In the genomic region with DNA sequence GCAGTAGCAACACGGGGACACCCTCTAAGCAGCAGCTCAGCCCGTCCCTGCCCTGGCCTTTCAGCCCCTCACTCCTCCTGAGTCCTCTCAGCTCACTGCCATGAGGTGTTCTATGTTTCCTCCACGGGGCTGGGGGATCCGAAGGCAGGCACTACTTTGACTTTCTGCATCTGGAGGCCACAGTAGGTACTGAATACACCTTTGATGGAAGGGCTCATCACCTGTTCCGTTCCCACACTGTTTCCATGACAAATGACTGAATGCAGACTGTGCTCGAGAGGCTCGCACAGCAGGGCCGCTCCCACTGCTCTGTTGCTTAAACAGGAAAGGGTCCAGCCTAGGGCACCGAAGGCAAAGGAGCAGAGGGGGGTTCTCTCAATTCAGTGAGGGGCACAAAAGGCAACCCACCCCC, we compare ENCODE assay signal across 10 cellular contexts.
DNase-seq lines count a peak whose midpoint lies in the region; ATAC-seq and TF ChIP-seq lines count a peak whose summit lies in the region.
"Had no signal": no experiment of that assay in that cellular context is flagged by ENCODE, and none has a peak within 500 bp of the region (broad histone marks: within the 10 kb centered on the region; RNA-seq: fewer than 3 reads in every experiment).

No MANE protein-coding gene starts in this region.

- no CpG with 5 or more reads among the region's 9 CpGs for WGBS in mesendoderm (ENCODE audit: extremely low coverage, insufficient coverage, low lambda C conversion rate)

- H3K4ac ChIP-seq in mesendoderm (ENCODE audit: low read depth, low read length) = peak overlapping the region; percentile 46

- no peaks in the 10 kb centered on the region for H3K79me1 ChIP-seq in mesendoderm (ENCODE audit: low read length)

- no peak overlapping the region for H3K23ac ChIP-seq in mesendoderm (ENCODE audit: low read length)

- TF ChIP-seq CTCF in osteocyte (IDR thresholded peaks at IDR 0.05) = no peak

- peak; percentile 41 for ATAC-seq in GM21737 (IDR thresholded peaks at IDR 0.05; ENCODE audit: unreplicated experiment)
- no peak for ATAC-seq in HG02840 (IDR thresholded peaks at IDR 0.05; ENCODE audit: low FRiP score, unreplicated experiment)

- H2BK5ac ChIP-seq in mesendoderm (ENCODE audit: low read length) = peak overlapping the region; percentile 58

- H3K27ac ChIP-seq in mesendoderm (ENCODE audit: low read depth, low read length) = no peak overlapping the region
- H3K27ac ChIP-seq: GM23248 had no signal

- H3K9ac ChIP-seq in NT2/D1 (ENCODE audit: insufficient read length, low read depth) (peak overlapping the region; percentile 43), mesendoderm (ENCODE audit: low read length) (peak overlapping the region; percentile 26)
- H3K9ac ChIP-seq: GM23248 had no signal

- peak overlapping the region; percentile 59 for H3K56ac ChIP-seq in mesendoderm (ENCODE audit: low read length)

- no peak overlapping the region for H2BK15ac ChIP-seq in mesendoderm (replicated peaks; ENCODE audit: low read depth)

- H3K27me3 Mint-ChIP-seq in osteocyte (ENCODE audit: unreplicated experiment) = peaks cover 6% of the 10 kb centered on the region

- H3K27me3 ChIP-seq in NT2/D1 (ENCODE audit: insufficient read depth, insufficient read length) (no peaks in the 10 kb centered on the region), mesendoderm (ENCODE audit: insufficient read depth, low read length, poor library complexity) (no peaks in the 10 kb centered on the region)

- no peak overlapping the region for H4K5ac ChIP-seq in mesendoderm (ENCODE audit: low read length)

- no peak overlapping the region for H3K4me3 Mint-ChIP-seq in osteocyte (ENCODE audit: unreplicated experiment)
- H3K4me3 Mint-ChIP-seq: T-helper 1 cell treated with Interleukin-12 subunit alpha and Interleukin-12 subunit beta and Interleukin-4 antibody, amounts not matched to agents 30 μg/mL and 1 μg/mL, for 36 hours had no signal

- H3K9me3 ChIP-seq in NT2/D1 (ENCODE audit: insufficient read depth, low read length) = peaks cover 22% of the 10 kb centered on the region

- no peaks in the 10 kb centered on the region for H3K9me3 Mint-ChIP-seq in osteocyte (ENCODE audit: unreplicated experiment)
- H3K9me3 Mint-ChIP-seq: T-helper 1 cell treated with Interleukin-12 subunit alpha and Interleukin-12 subunit beta and Interleukin-4 antibody, amounts not matched to agents 30 μg/mL and 1 μg/mL, for 36 hours had no signal

- H3K36me3 ChIP-seq in NT2/D1 (ENCODE audit: insufficient read depth, insufficient read length, low read length) (no peaks in the 10 kb centered on the region), mesendoderm (ENCODE audit: control insufficient read depth, insufficient read depth, low read length) (no peaks in the 10 kb centered on the region)

- peak overlapping the region; percentile 9 for H2BK120ac ChIP-seq in mesendoderm (ENCODE audit: low read depth, low read length)

- in situ Hi-C loops in G401 (cut with HindIII; ENCODE audit: low sequenced_read_pairs) = no loop called here

- DNase-seq in NCI-H1694 treated with DMSO at 0.1 percent for 48 hours (lab: John Stamatoyannopoulos, UW) (peak; percentile 12), NCI-H1694 (lab: John Stamatoyannopoulos, UW) (no peak), NT2/D1 (ENCODE audit: low read depth, low spot score) (peak; percentile 57), mesendoderm (peak; percentile 46), osteocyte (ENCODE audit: extremely low spot score, unreplicated experiment) (no peak), G401 (ENCODE audit: low spot score) (no peak)

- H3K36me3 Mint-ChIP-seq in osteocyte (ENCODE audit: unreplicated experiment) = no peaks in the 10 kb centered on the region

- H3K4me1 Mint-ChIP-seq in osteocyte (ENCODE audit: unreplicated experiment) = no peaks in the 10 kb centered on the region

- H3K4me1 ChIP-seq in NT2/D1 (ENCODE audit: insufficient read depth, insufficient read length) (peaks cover 7% of the 10 kb centered on the region), mesendoderm (ENCODE audit: control insufficient read depth, low read depth, low read length) (peaks cover 1% of the 10 kb centered on the region)

- H3K79me2 ChIP-seq in mesendoderm (ENCODE audit: control insufficient read depth, insufficient read depth, low read length) = no peaks in the 10 kb centered on the region

- no peak overlapping the region for H3K4me2 ChIP-seq in mesendoderm (ENCODE audit: low read length)

- no peak overlapping the region for H2AK5ac ChIP-seq in mesendoderm (ENCODE audit: low read length)

- H3K18ac ChIP-seq in mesendoderm (ENCODE audit: low read length) = peak overlapping the region; percentile 19

- H3K4me3 ChIP-seq in NT2/D1 (ENCODE audit: insufficient read length, low read depth) = no peak overlapping the region
- no peak overlapping the region for H3K4me3 ChIP-seq in mesendoderm (ENCODE audit: low read length)
- H3K4me3 ChIP-seq: GM23248 had no signal

- H4K8ac ChIP-seq in mesendoderm (ENCODE audit: low read depth, low read length) = no peak overlapping the region

- H3K27ac Mint-ChIP-seq in osteocyte (ENCODE audit: unreplicated experiment) = no peak overlapping the region
- H3K27ac Mint-ChIP-seq: T-helper 1 cell treated with Interleukin-12 subunit alpha and Interleukin-12 subunit beta and Interleukin-4 antibody, amounts not matched to agents 30 μg/mL and 1 μg/mL, for 36 hours had no signal

Comparison
In these comparisons a context has a peak if more than half of its experiments do, and no peak if none do; other contexts are left out.
1. DNase-seq: peak in NCI-H1694 treated with DMSO at 0.1 percent for 48 hours (single experiment), NT2/D1 (single experiment) and mesendoderm (single experiment); none in NCI-H1694 (single experiment), osteocyte (single experiment) and G401 (single experiment).